Comparison of ENCODE assay signal across 9 cellular contexts in the genomic region with DNA sequence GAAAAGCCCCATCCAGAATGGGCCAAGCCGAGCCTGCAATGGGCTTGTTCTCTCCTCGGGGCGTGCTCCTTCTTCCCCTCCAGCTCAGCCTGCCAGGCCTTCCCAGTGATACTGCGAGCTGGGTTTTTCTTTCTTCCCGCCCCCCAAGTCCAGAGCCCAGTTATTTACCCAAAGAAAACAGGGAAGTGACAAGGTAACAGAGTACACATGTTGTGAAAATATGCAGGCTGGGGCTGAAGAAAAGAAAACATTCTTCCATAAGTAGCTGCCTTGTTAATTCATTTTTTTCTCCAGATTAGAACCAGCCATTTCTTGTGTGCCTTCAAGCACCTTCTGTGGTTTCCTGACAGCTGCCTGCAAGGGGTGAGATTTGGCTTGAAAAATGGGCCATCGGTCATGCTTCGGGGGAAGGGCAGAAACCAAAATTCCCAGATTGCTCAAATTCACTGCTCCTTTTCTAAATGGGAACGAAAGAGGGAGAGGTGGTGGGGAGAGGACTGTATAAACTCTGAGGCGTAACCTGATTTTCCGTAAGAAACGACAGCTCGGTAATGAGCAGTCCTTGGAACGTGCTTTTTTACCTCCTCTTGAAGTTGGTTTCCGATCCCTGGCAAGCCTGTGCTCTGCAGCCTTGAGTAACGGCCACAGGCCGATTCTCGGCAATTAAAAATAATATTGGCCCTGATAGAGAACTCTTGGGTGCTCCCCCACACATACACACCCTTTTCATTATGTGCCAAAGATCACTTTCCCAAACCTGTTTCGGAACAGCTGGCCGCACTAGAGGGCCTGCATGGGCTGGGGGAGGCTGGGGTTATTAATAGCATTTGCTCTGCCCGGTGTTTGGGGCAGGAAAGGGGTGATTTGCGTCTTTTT.
DNase-seq lines count a peak whose midpoint lies in the region; ATAC-seq and TF ChIP-seq lines count a peak whose summit lies in the region.
"Had no signal": no experiment of that assay in that cellular context is flagged by ENCODE, and none has a peak within 500 bp of the region (broad histone marks: within the 10 kb centered on the region; RNA-seq: fewer than 3 reads in every experiment).

No MANE protein-coding gene starts in this region.

- peaks cover 7% of the 10 kb centered on the region for H3K36me3 Mint-ChIP-seq in MCF 10A (ENCODE audit: insufficient read depth, unreplicated experiment)
- no peaks in the 10 kb centered on the region for H3K36me3 Mint-ChIP-seq in activated CD8-positive, alpha-beta memory T cell treated with anti-CD3 and anti-CD28 coated beads, Interleukin-2, amount 10 ng/mL, durations not matched to agents 7 days and 5 days

- peaks cover 46% of the 10 kb centered on the region for H3K4me1 ChIP-seq in skeletal muscle satellite cell (ENCODE audit: control insufficient read depth, insufficient read depth, low read length)

- peak overlapping the region; percentile 46 for H3K4me2 ChIP-seq in skeletal muscle satellite cell (ENCODE audit: low read length)

- TF ChIP-seq CTCF in MCF 10A (IDR thresholded peaks at IDR 0.05; ENCODE audit: unreplicated experiment), result no peak

- DNase-seq in EL (peak; percentile 23), MCF 10A (ENCODE audit: unreplicated experiment) (peak; percentile 63), left lobe of liver (ENCODE audit: low spot score) (no peak)
- no peak for DNase-seq in activated CD8-positive, alpha-beta memory T cell treated with anti-CD3 and anti-CD28 coated beads, Interleukin-2, amount 10 ng/mL, durations not matched to agents 7 days and 5 days
- DNase-seq in effector CD4-positive, alpha-beta T cell, result no peak
- DNase-seq: cortex of kidney had no signal

- H3K9me3 ChIP-seq in skeletal muscle satellite cell (replicated peaks; ENCODE audit: low read length), result no peaks in the 10 kb centered on the region

- H3K27ac Mint-ChIP-seq in MCF 10A (ENCODE audit: low read depth, unreplicated experiment), result peak overlapping the region; percentile 77
- H3K27ac Mint-ChIP-seq in activated CD8-positive, alpha-beta memory T cell treated with anti-CD3 and anti-CD28 coated beads, Interleukin-2, amount 10 ng/mL, durations not matched to agents 7 days and 5 days, result no peak overlapping the region

- TSS peak; percentile 57 for BruUV-seq in MCF 10A (replicated peaks; lab: Mats Ljungman, UMichigan)

- H3K4me1 Mint-ChIP-seq in MCF 10A (ENCODE audit: insufficient read depth, unreplicated experiment), result peaks cover 42% of the 10 kb centered on the region
- H3K4me1 Mint-ChIP-seq in activated CD8-positive, alpha-beta memory T cell treated with anti-CD3 and anti-CD28 coated beads, Interleukin-2, amount 10 ng/mL, durations not matched to agents 7 days and 5 days, result peaks cover 4% of the 10 kb centered on the region

- ATAC-seq in left lobe of liver (peak; percentile 26), HG03571 (IDR thresholded peaks at IDR 0.05; ENCODE audit: unreplicated experiment) (no peak), HG02870 (IDR thresholded peaks at IDR 0.05; ENCODE audit: unreplicated experiment) (no peak)
- ATAC-seq in activated CD8-positive, alpha-beta memory T cell treated with anti-CD3 and anti-CD28 coated beads, Interleukin-2, amount 10 ng/mL, durations not matched to agents 7 days and 5 days, result no peak

- POLR2A ChIA-PET in MCF 10A (lab: Yijun Ruan, JAX), result interaction anchor here (0.7 to 1.7 kb wide), 4 partner anchors 10 to 311 kb away, joined by 3 to 10 read pairs (median 3); no protein-coding TSS in a partner anchor

- no peaks in the 10 kb centered on the region for H3K9me3 Mint-ChIP-seq in MCF 10A (ENCODE audit: unreplicated experiment)
- H3K9me3 Mint-ChIP-seq in activated CD8-positive, alpha-beta memory T cell treated with anti-CD3 and anti-CD28 coated beads, Interleukin-2, amount 10 ng/mL, durations not matched to agents 7 days and 5 days (ENCODE audit: low read depth), result no peaks in the 10 kb centered on the region

- peak overlapping the region; percentile 38 for H3K4me3 Mint-ChIP-seq in MCF 10A (ENCODE audit: unreplicated experiment)
- H3K4me3 Mint-ChIP-seq in activated CD8-positive, alpha-beta memory T cell treated with anti-CD3 and anti-CD28 coated beads, Interleukin-2, amount 10 ng/mL, durations not matched to agents 7 days and 5 days, result no peak overlapping the region

- no peaks in the 10 kb centered on the region for H3K36me3 ChIP-seq in skeletal muscle satellite cell (ENCODE audit: insufficient read depth, low read length)

- H3K27me3 Mint-ChIP-seq in MCF 10A (ENCODE audit: insufficient read depth, unreplicated experiment), result no peaks in the 10 kb centered on the region
- no peaks in the 10 kb centered on the region for H3K27me3 Mint-ChIP-seq in activated CD8-positive, alpha-beta memory T cell treated with anti-CD3 and anti-CD28 coated beads, Interleukin-2, amount 10 ng/mL, durations not matched to agents 7 days and 5 days

- H3K4me3 ChIP-seq in skeletal muscle satellite cell (ENCODE audit: low read length), result peak overlapping the region; percentile 6

- CTCF ChIA-PET in MCF 10A (lab: Yijun Ruan, JAX), result no interaction called here
- CTCF ChIA-PET in activated CD8-positive, alpha-beta memory T cell treated with anti-CD3 and anti-CD28 coated beads, Interleukin-2, amount 10 ng/mL, durations not matched to agents 7 days and 5 days (lab: Charles Lee), result no interaction called here

- intact Hi-C loops in MCF 10A (cut with micrococcal nuclease), result no loop called here

- peak overlapping the region; percentile 79 for H3K9ac ChIP-seq in skeletal muscle satellite cell (ENCODE audit: low read depth, low read length)

- H3K27me3 ChIP-seq in skeletal muscle satellite cell (ENCODE audit: control insufficient read depth, insufficient read depth, low read length), result no peaks in the 10 kb centered on the region

Comparison
In these comparisons a context has a peak if more than half of its experiments do, and no peak if none do; other contexts are left out.
1. DNase-seq: peak in EL (single experiment) and MCF 10A (single experiment); none in left lobe of liver (single experiment), activated CD8-positive, alpha-beta memory T cell treated with anti-CD3 and anti-CD28 coated beads, Interleukin-2, amount 10 ng/mL, durations not matched to agents 7 days and 5 days (single experiment) and effector CD4-positive, alpha-beta T cell (single experiment).